In the genomic region with DNA sequence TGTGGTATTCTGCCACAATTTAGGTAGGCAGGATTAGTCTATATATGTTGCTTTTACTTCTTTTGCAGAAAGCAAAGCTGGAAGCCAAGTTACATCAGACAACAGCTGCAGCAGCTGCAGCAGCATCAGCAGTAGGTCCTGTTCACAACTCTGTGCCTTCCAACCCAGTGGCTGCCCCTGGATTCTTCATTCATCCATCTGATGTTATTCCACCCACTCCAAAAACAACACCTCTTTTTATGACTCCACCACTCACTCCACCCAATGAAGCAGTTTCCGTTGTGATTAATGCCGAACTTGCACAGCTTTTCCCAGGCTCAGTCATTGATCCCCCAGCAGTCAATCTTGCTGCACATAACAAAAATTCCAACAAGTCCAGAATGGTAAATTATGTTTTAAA, we compare ENCODE assay signal across 21 cellular contexts.
"Had no signal": no experiment of that assay in that cellular context is flagged by ENCODE, and none has a peak within 500 bp of the region (broad histone marks: within the 10 kb centered on the region; RNA-seq: fewer than 3 reads in every experiment).

No MANE protein-coding gene starts in this region.

- H2AFZ ChIP-seq: neural progenitor cell, parathyroid adenoma had no signal

- H3K27ac Mint-ChIP-seq: activated CD4-positive, alpha-beta T cell treated with anti-CD3 and anti-CD28 coated beads for 36 hours; activated CD8-positive, alpha-beta T cell treated with anti-CD3 and anti-CD28 coated beads, Interleukin-2, amount 10 ng/mL, durations not matched to agents 7 days and 5 days; activated T-helper 1 cell treated with anti-CD3 and anti-CD28 coated beads, Interleukin-12 subunit alpha, Interleukin-12 subunit beta, Interleukin-2, Interleukin-4 antibody, amounts not matched to agents 30 ng/mL and 10 ng/mL and 1 ng/mL, durations not matched to agents 14 hours and 24 hours and 36 hours; endodermal cell; neural progenitor cell had no signal

- DNase-seq: activated CD4-positive, alpha-beta T cell treated with anti-CD3 and anti-CD28 coated beads for 36 hours; activated CD8-positive, alpha-beta T cell treated with anti-CD3 and anti-CD28 coated beads, Interleukin-2, amount 10 ng/mL, durations not matched to agents 7 days and 5 days; activated naive CD4-positive, alpha-beta T cell; endodermal cell; erythroblast; foreskin keratinocyte; heart left ventricle; islet precursor cell; mammary epithelial cell; stimulated activated CD4-positive, alpha-beta T cell treated with anti-CD3 and anti-CD28 coated beads, Interleukin-12 subunit alpha, Interleukin-12 subunit beta, amount 100 ng/mL, for 4 hours; stimulated activated naive CD4-positive, alpha-beta T cell treated with Interleukin-2 at 50 U/mL for 16 hours; T1000; upper lobe of left lung had no signal

- H3K9me3 ChIP-seq: heart left ventricle, right atrium auricular region, SJSA1, suprapubic skin, upper lobe of left lung had no signal

- H3K27ac ChIP-seq: foreskin keratinocyte, heart left ventricle, neural progenitor cell, parathyroid adenoma, right atrium auricular region, SJSA1, suprapubic skin, upper lobe of left lung, VCaP had no signal

- H3K4me1 ChIP-seq: heart left ventricle, neural progenitor cell, parathyroid adenoma, right atrium auricular region, SJSA1, suprapubic skin, upper lobe of left lung had no signal

- H3K27me3 Mint-ChIP-seq: activated CD4-positive, alpha-beta T cell treated with anti-CD3 and anti-CD28 coated beads for 36 hours had no signal

- H3K4me2 ChIP-seq: neural progenitor cell had no signal

- ATAC-seq: activated CD4-positive, alpha-beta T cell treated with anti-CD3 and anti-CD28 coated beads for 36 hours; activated CD8-positive, alpha-beta T cell treated with anti-CD3 and anti-CD28 coated beads, Interleukin-2, amount 10 ng/mL, durations not matched to agents 7 days and 5 days; foreskin keratinocyte; left lobe of liver had no signal

- H3K4me3 Mint-ChIP-seq: activated CD4-positive, alpha-beta T cell treated with anti-CD3 and anti-CD28 coated beads for 36 hours; activated CD8-positive, alpha-beta T cell treated with anti-CD3 and anti-CD28 coated beads, Interleukin-2, amount 10 ng/mL, durations not matched to agents 7 days and 5 days; activated T-helper 1 cell treated with anti-CD3 and anti-CD28 coated beads, Interleukin-12 subunit alpha, Interleukin-12 subunit beta, Interleukin-2, Interleukin-4 antibody, amounts not matched to agents 30 ng/mL and 10 ng/mL and 1 ng/mL, durations not matched to agents 14 hours and 24 hours and 36 hours; endodermal cell; neural progenitor cell had no signal

- H3K27me3 ChIP-seq: foreskin keratinocyte, heart left ventricle, neural progenitor cell, right atrium auricular region, SJSA1, suprapubic skin, upper lobe of left lung had no signal

- H3K9ac ChIP-seq: neural progenitor cell, parathyroid adenoma had no signal

- H3K9me3 Mint-ChIP-seq: activated T-helper 1 cell treated with anti-CD3 and anti-CD28 coated beads, Interleukin-12 subunit alpha, Interleukin-12 subunit beta, Interleukin-2, Interleukin-4 antibody, amounts not matched to agents 30 ng/mL and 10 ng/mL and 1 ng/mL, durations not matched to agents 14 hours and 24 hours and 36 hours; endodermal cell; neural progenitor cell had no signal

- H3K4me3 ChIP-seq: heart left ventricle, neural progenitor cell, right atrium auricular region, SJSA1, suprapubic skin, upper lobe of left lung had no signal

- H3K4me1 Mint-ChIP-seq: endodermal cell, neural progenitor cell had no signal
